ENCODE assay signal across 8 cellular contexts in genomic region chr14:100306256-100306505, GRCh38. TPM values are rescaled to one million over a fixed set of nuclear protein-coding genes. Genes with fewer than 3 reads are reported as not detected.
DNase-seq lines count a peak whose midpoint lies in the region; ATAC-seq lines count a peak whose summit lies in the region.

A gene with protein sequence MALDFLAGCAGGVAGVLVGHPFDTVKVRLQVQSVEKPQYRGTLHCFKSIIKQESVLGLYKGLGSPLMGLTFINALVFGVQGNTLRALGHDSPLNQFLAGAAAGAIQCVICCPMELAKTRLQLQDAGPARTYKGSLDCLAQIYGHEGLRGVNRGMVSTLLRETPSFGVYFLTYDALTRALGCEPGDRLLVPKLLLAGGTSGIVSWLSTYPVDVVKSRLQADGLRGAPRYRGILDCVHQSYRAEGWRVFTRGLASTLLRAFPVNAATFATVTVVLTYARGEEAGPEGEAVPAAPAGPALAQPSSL (minus strand): TSS chr14:100306444. CDS start chr14:100306232, 212 bp downstream.

- peak within 1 kb of the TSS; percentile 90 for H3K9ac ChIP-seq in iPS-18a (ENCODE audit: low read length)

- peak within 1 kb of the TSS; percentile 91 for H3K4me3 Mint-ChIP-seq in stimulated activated memory B cell treated with anti-CD40 and anti-IgM and Interleukin-4, amounts not matched to agents 10 μg/mL and 1 μg/mL and 100 μg/mL, for 72 hours

- H3K4me1 ChIP-seq in iPS-18a (ENCODE audit: control insufficient read depth, low read depth, low read length), result peaks cover 5% of the 10 kb centered on the region

- no peak for DNase-seq in activated CD4-positive, CD25-positive, alpha-beta regulatory T cell treated with anti-CD3 and anti-CD28 coated beads, Interleukin-2, amount 50 U/mL, for 72 hours
- DNase-seq in stimulated activated CD8-positive, alpha-beta memory T cell treated with anti-CD3 and anti-CD28 coated beads, Interleukin-4, amount 100 ng/mL, for 48 hours, result no peak
- DNase-seq in SW 1271 (lab: John Stamatoyannopoulos, UW) (no peak), RKO (ENCODE audit: low spot score) (no peak)

- H3K4me1 Mint-ChIP-seq in stimulated activated memory B cell treated with anti-CD40 and anti-IgM and Interleukin-4, amounts not matched to agents 10 μg/mL and 1 μg/mL and 100 μg/mL, for 72 hours, result peaks cover 57% of the 10 kb centered on the region

- H3K27ac ChIP-seq in adipose tissue (ENCODE audit: low read depth, low read length) (no peak within 1 kb of the TSS), iPS-18a (ENCODE audit: low read length) (peak within 1 kb of the TSS; percentile 64)

- no peaks in the 10 kb centered on the region for H3K9me3 Mint-ChIP-seq in stimulated activated memory B cell treated with anti-CD40 and anti-IgM and Interleukin-4, amounts not matched to agents 10 μg/mL and 1 μg/mL and 100 μg/mL, for 72 hours

- H3K27me3 Mint-ChIP-seq in stimulated activated memory B cell treated with anti-CD40 and anti-IgM and Interleukin-4, amounts not matched to agents 10 μg/mL and 1 μg/mL and 100 μg/mL, for 72 hours, result no peaks in the 10 kb centered on the region

- 0 to 1% (median 1%) methylated on average over 13 to 32 of the region's 32 CpGs for WGBS in adipose tissue, 3 donors

- peak within 1 kb of the TSS; percentile 84 for H3K4me3 ChIP-seq in iPS-18a (ENCODE audit: low read length)

- H3K9me3 ChIP-seq in iPS-18a (ENCODE audit: control insufficient read depth, low read depth, low read length), result no peaks in the 10 kb centered on the region

- ATAC-seq in HG03378 (IDR thresholded peaks at IDR 0.05; ENCODE audit: unreplicated experiment), result peak; percentile 18
- ATAC-seq in stimulated activated memory B cell treated with anti-CD40 and anti-IgM and Interleukin-4, amounts not matched to agents 10 μg/mL and 1 μg/mL and 100 μg/mL, for 72 hours, result no peak

- peak within 1 kb of the TSS; percentile 77 for H3K27ac Mint-ChIP-seq in stimulated activated memory B cell treated with anti-CD40 and anti-IgM and Interleukin-4, amounts not matched to agents 10 μg/mL and 1 μg/mL and 100 μg/mL, for 72 hours

- no peaks in the 10 kb centered on the region for H3K36me3 Mint-ChIP-seq in stimulated activated memory B cell treated with anti-CD40 and anti-IgM and Interleukin-4, amounts not matched to agents 10 μg/mL and 1 μg/mL and 100 μg/mL, for 72 hours

- peaks cover 7% of the 10 kb centered on the region for H3K27me3 ChIP-seq in iPS-18a (ENCODE audit: control insufficient read depth, insufficient read depth, low read length)

- no peaks in the 10 kb centered on the region for H3K36me3 ChIP-seq in iPS-18a (ENCODE audit: control insufficient read depth, low read depth, low read length)

RNA-seq across cellular contexts. Expression of the gene that starts here (rescaled TPM):
- polyA plus RNA-seq in adipose tissue, result 10 to 100 TPM; 13.4 to 40.8 (median 25.5) TPM
